Comparison of ENCODE assay signal across 27 cellular contexts in the genomic region with DNA sequence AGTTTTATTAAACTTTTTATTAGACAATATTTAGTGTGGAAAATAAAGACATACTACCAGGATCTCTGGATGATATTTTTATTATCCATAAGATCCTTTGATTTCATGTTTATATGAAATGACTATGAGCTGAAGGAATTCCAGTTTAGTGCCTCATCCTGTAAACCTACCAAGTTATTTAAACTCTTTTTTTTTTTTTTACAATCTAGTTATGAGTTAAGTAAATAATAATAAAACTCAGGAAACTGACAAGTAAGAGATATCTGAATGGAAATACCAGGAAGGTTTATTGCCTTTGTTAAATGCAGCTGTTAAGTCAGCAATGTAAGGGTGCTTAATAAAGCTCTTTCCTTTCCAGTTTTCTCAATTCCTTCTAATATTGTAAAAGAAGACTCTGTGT. TPM values are rescaled to one million over a fixed set of nuclear protein-coding genes. Genes with fewer than 3 reads are reported as not detected.
DNase-seq lines count a peak whose midpoint lies in the region; TF ChIP-seq lines count a peak whose summit lies in the region.
"Had no signal": no experiment of that assay in that cellular context is flagged by ENCODE, and none has a peak within 500 bp of the region (broad histone marks: within the 10 kb centered on the region; RNA-seq: fewer than 3 reads in every experiment).

No MANE protein-coding gene starts in this region.

- peak overlapping the region; percentile 81 for H3K27ac ChIP-seq in suprapubic skin
- H3K27ac ChIP-seq: cardiac muscle cell, heart left ventricle, lower lobe of right lung, parathyroid adenoma, Peyer's patch, sigmoid colon, SK-N-MC had no signal

- H3K9ac ChIP-seq in adipocyte (ENCODE audit: low read length): peak overlapping the region; percentile 82
- H3K9ac ChIP-seq: parathyroid adenoma had no signal

- no peak for TF ChIP-seq EP300 in suprapubic skin (IDR thresholded peaks at IDR 0.05)

- peaks cover 22% of the 10 kb centered on the region for H3K4me1 ChIP-seq in adipocyte (ENCODE audit: control insufficient read depth, insufficient read depth, low read length)
- H3K4me1 ChIP-seq in suprapubic skin: peaks cover 8% of the 10 kb centered on the region
- H3K4me1 ChIP-seq: lower lobe of right lung, parathyroid adenoma, Peyer's patch, sigmoid colon, tibial nerve had no signal

- DNase-seq in GM04504 (ENCODE audit: low read depth) (peak; percentile 43), adipocyte (ENCODE audit: low read depth) (peak; percentile 26), fibroblast of villous mesenchyme (ENCODE audit: low read depth) (peak; percentile 75), suprapubic skin (ENCODE audit: low spot score in 2 of 2) (no peak), DMS79 (lab: John Stamatoyannopoulos, UW) (no peak), kidney tubule cell (ENCODE audit: low spot score) (no peak), HuH-7 (ENCODE audit: low spot score) (no peak)
- DNase-seq: activated CD4-positive, CD25-positive, alpha-beta regulatory T cell treated with anti-CD3 and anti-CD28 coated beads, Interleukin-2, amount 50 U/mL, for 72 hours; C1 segment of cervical spinal cord; H7; heart left ventricle; immature natural killer cell; lower lobe of right lung; naive thymus-derived CD4-positive, alpha-beta T cell; NCI-H187 treated with DMSO at 0.1 percent for 48 hours; NCI-H226; Peyer's patch; sigmoid colon; stimulated activated CD4-positive, alpha-beta T cell treated with anti-CD3 and anti-CD28 coated beads, Interleukin-2, amount 100 ng/mL, for 24 hours; stimulated activated naive CD4-positive, alpha-beta T cell treated with Interleukin-2 at 50 U/mL for 16 hours had no signal

- H3K27me3 ChIP-seq in adipocyte (replicated peaks; ENCODE audit: control insufficient read depth, insufficient read depth, low read length) (no peaks in the 10 kb centered on the region), suprapubic skin (no peaks in the 10 kb centered on the region)
- H3K27me3 ChIP-seq: cardiac muscle cell, heart left ventricle, Peyer's patch, sigmoid colon, tibial nerve had no signal

- H3K9me3 ChIP-seq in adipocyte (ENCODE audit: control insufficient read depth, low read length) (no peaks in the 10 kb centered on the region), suprapubic skin (no peaks in the 10 kb centered on the region)
- H3K9me3 ChIP-seq: heart left ventricle, lower lobe of right lung, Peyer's patch, sigmoid colon, tibial nerve had no signal

- TF ChIP-seq CTCF in fibroblast of villous mesenchyme (IDR thresholded peaks at IDR 0.05; ENCODE audit: insufficient read depth, low read depth, low read length) (no peak), suprapubic skin (IDR thresholded peaks at IDR 0.05) (no peak)

- H3K36me3 ChIP-seq in adipocyte (ENCODE audit: control insufficient read depth, insufficient read depth, low read length, severe bottlenecking) (no peaks in the 10 kb centered on the region), suprapubic skin (no peaks in the 10 kb centered on the region)
- H3K36me3 ChIP-seq: cardiac muscle cell, heart left ventricle, lower lobe of right lung, Peyer's patch, sigmoid colon, tibial nerve had no signal

- H3K4me3 ChIP-seq in adipocyte (ENCODE audit: low read length) (no peak overlapping the region), fibroblast of villous mesenchyme (ENCODE audit: low read depth, low read length) (no peak overlapping the region), suprapubic skin (no peak overlapping the region)
- H3K4me3 ChIP-seq: cardiac muscle cell, heart left ventricle, lower lobe of right lung, Peyer's patch, sigmoid colon, SK-N-MC, tibial nerve had no signal

- no peak for TF ChIP-seq POLR2A in suprapubic skin (IDR thresholded peaks at IDR 0.05)

RNA-seq across cellular contexts. Expression of gene RXFP2, which starts 53.9 kb away (rescaled TPM):
- total RNA-seq in fibroblast of villous mesenchyme (not detected in 2 replicates), suprapubic skin (under 1 TPM in 1 of 4 donors, not detected in 3; 0.25 TPM)
- total RNA-seq: activated T-helper 17 cell treated with anti-CD3 and anti-CD28 coated beads, Interleukin-2, amount 50 U/mL, for 72 hours; cardiac muscle cell; esophagus mucosa; G401; H7; heart left ventricle; lower lobe of right lung; naive thymus-derived CD4-positive, alpha-beta T cell; Peyer's patch; sigmoid colon had no signal

Comparison
In these comparisons a context has a peak if more than half of its experiments do, and no peak if none do; other contexts are left out.
1. DNase-seq: peak in GM04504 (single experiment), adipocyte (single experiment) and fibroblast of villous mesenchyme (single experiment); none in suprapubic skin (0 of 2), DMS79 (single experiment), kidney tubule cell (single experiment) and HuH-7 (single experiment).